In genomic region chr10:84247496-84247895, GRCh38 we compare ENCODE assay signal across 11 cellular contexts. TPM values are rescaled to one million over a fixed set of nuclear protein-coding genes. Genes with fewer than 3 reads are reported as not detected.
"Had no signal": no experiment of that assay in that cellular context is flagged by ENCODE, and none has a peak within 500 bp of the region (broad histone marks: within the 10 kb centered on the region; RNA-seq: fewer than 3 reads in every experiment).

No MANE protein-coding gene starts in this region.

- H3K36me3 ChIP-seq: HAP-1 had no signal

- H3K4me2 ChIP-seq: GM23338, KMS-11 had no signal

- ATAC-seq: GM23338, HCT116, HepG2 had no signal

- H3K4me3 ChIP-seq: GM23338, HAP-1 had no signal

- H3K4me3 Mint-ChIP-seq: GM23338, HFFc6, IgD-negative memory B cell had no signal

- H3K4me1 Mint-ChIP-seq: GM23338, IgD-negative memory B cell had no signal

- H3K9me3 ChIP-seq: HAP-1 had no signal

- H3K27ac Mint-ChIP-seq: GM23338, HFFc6, IgD-negative memory B cell had no signal

- H3K9me3 Mint-ChIP-seq: HFFc6 had no signal

- H3K27ac ChIP-seq: HL-60, KMS-11 had no signal

- H3K9ac ChIP-seq: KMS-11 had no signal

- DNase-seq: HFFc6, KBM-7 had no signal

- H2AFZ ChIP-seq: GM23338 had no signal

- H3K4me1 ChIP-seq: HAP-1 had no signal

- H3K36me3 Mint-ChIP-seq: IgD-negative memory B cell had no signal

RNA-seq across cellular contexts. Expression of gene RGR, which starts 2.6 kb away (rescaled TPM):
- total RNA-seq: GM23338, H1, HFFc6, HT1080 had no signal
- polyA plus RNA-seq: GM23338, H1, IgD-negative memory B cell had no signal

RNA-seq across cellular contexts. Expression of gene LRIT1, which starts 6.2 kb away (rescaled TPM):
- total RNA-seq: H1, HepG2, HFFc6, HT1080 had no signal
- polyA plus RNA-seq: GM23338, HepG2, IgD-negative memory B cell had no signal

RNA-seq across cellular contexts. Expression of gene LRIT2, which starts 22.2 kb away (rescaled TPM):
- total RNA-seq: GM23338, H1, HepG2, HFFc6, HT1080 had no signal
- polyA plus RNA-seq: GM23338, H1, HepG2, IgD-negative memory B cell had no signal

RNA-seq across cellular contexts. Expression of gene CDHR1, which starts 53.2 kb away (rescaled TPM):
- total RNA-seq: HFFc6, HT1080 had no signal
- polyA plus RNA-seq: IgD-negative memory B cell had no signal
